ENCODE assay signal across 1 cellular context in the genomic region with DNA sequence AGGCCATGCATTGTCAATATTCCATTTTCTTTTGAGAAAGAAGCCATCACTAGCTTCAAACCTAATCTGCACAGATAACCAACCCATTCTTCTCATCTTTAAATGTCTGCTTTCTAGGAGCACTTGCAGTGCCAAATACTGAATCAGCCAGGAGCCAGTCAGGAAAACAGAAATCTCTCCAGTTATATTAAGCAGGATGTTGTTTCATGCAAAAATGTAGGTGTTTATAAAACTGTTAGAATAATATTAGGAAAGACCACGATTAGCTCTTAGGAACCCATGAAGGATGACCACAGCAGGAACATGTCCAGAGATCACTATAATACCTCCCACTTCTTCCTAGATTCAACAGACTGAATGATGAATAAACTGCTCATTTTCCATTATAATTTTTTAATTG.
TF ChIP-seq lines count a peak whose summit lies in the region.

No MANE protein-coding gene starts in this region.

TF ChIP-seq in IMR-90, 13 proteins besides CTCF, POLR2A, EP300 and RAD21 (continued from another document):
- TF ChIP-seq, protein P1, sequence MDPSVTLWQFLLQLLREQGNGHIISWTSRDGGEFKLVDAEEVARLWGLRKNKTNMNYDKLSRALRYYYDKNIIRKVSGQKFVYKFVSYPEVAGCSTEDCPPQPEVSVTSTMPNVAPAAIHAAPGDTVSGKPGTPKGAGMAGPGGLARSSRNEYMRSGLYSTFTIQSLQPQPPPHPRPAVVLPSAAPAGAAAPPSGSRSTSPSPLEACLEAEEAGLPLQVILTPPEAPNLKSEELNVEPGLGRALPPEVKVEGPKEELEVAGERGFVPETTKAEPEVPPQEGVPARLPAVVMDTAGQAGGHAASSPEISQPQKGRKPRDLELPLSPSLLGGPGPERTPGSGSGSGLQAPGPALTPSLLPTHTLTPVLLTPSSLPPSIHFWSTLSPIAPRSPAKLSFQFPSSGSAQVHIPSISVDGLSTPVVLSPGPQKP (IDR thresholded peaks at IDR 0.05; ENCODE audit: borderline replicate concordance, low read depth, low read length), result no peak
- TF ChIP-seq MAZ (IDR thresholded peaks at IDR 0.05; ENCODE audit: borderline replicate concordance, low read depth, low read length) (no peak), RFX5 (IDR thresholded peaks at IDR 0.05; ENCODE audit: low read depth, low read length) (no peak), CHD1 (IDR thresholded peaks at IDR 0.05; ENCODE audit: low read depth, low read length) (no peak), SMC3 (IDR thresholded peaks at IDR 0.05; ENCODE audit: low read depth, low read length) (no peak), NFE2L2 (IDR thresholded peaks at IDR 0.05; ENCODE audit: low read depth, low read length) (no peak), CEBPB (IDR thresholded peaks at IDR 0.05; ENCODE audit: low read depth, low read length) (no peak), FOS (IDR thresholded peaks at IDR 0.05; ENCODE audit: low read depth, low read length) (no peak)
